In genomic region chr2:238163494-238164198, GRCh38 we compare ENCODE assay signal across 1 cellular context.
TF ChIP-seq lines count a peak whose summit lies in the region.

No MANE protein-coding gene starts in this region.

TF ChIP-seq in K562, 482 proteins besides CTCF, POLR2A, EP300 and RAD21:
- TF ChIP-seq POLR2G (IDR thresholded peaks at IDR 0.05; ENCODE audit: low read depth, low read length), result peak; percentile 50
- TF ChIP-seq ZNF282 (CRISPR knock-in tag; IDR thresholded peaks at IDR 0.05), result no peak
